In genomic region chr19:51296331-51297093, GRCh38 we compare ENCODE assay signal across 1 cellular context.
TF ChIP-seq lines count a peak whose summit lies in the region.

No MANE protein-coding gene starts in this region.

TF ChIP-seq in K562, 482 proteins besides CTCF, POLR2A, EP300 and RAD21 (continued from another document):
- TF ChIP-seq SFPQ (IDR thresholded peaks at IDR 0.05; ENCODE audit: low read depth, low read length), result no peak
- no peak for TF ChIP-seq ZBED1 (IDR thresholded peaks at IDR 0.05)
- TF ChIP-seq RBM25 (IDR thresholded peaks at IDR 0.05; ENCODE audit: low read depth, low read length, severe bottlenecking), result peak; percentile 71
- TF ChIP-seq AFF1 (IDR thresholded peaks at IDR 0.05; ENCODE audit: low read depth in 1 of 2, partially characterized antibody in 2 of 2), result no peak
- no peak for TF ChIP-seq SPI1 (IDR thresholded peaks at IDR 0.05; ENCODE audit: borderline replicate concordance, low read depth, low read length)
- TF ChIP-seq DEAF1 (CRISPR knock-in tag; IDR thresholded peaks at IDR 0.05), result 0 out of 2 replicates have a peak, but pooled peaks have one; percentile 31
- no peak for TF ChIP-seq ZNF347 (CRISPR knock-in tag; IDR thresholded peaks at IDR 0.05; ENCODE audit: low read depth)
- TF ChIP-seq STAG1 (CRISPR knock-in tag; IDR thresholded peaks at IDR 0.05; ENCODE audit: borderline replicate concordance), result peak; percentile 55; the same call in 1 of the 2 replicates
